1 cellular context compared by ENCODE assay signal in genomic region chr15:78995921-78996780, GRCh38.
TF ChIP-seq lines count a peak whose summit lies in the region.

No MANE protein-coding gene starts in this region.

TF ChIP-seq in HepG2, 621 proteins besides CTCF, POLR2A, EP300 and RAD21 (continued from another document):
- TF ChIP-seq NPAS2 (CRISPR knock-in tag; IDR thresholded peaks at IDR 0.05; ENCODE audit: borderline replicate concordance): 0 out of 2 replicates have a peak, but pooled peaks have one; percentile 44
- TF ChIP-seq FOXO1 (CRISPR knock-in tag; IDR thresholded peaks at IDR 0.05): peak; percentile 16; the same call in 1 of the 2 replicates
- no peak for TF ChIP-seq CBX5 (CRISPR knock-in tag; IDR thresholded peaks at IDR 0.05; ENCODE audit: borderline replicate concordance)
